Comparison of ENCODE assay signal across 8 cellular contexts in genomic region chr10:100185364-100186252, GRCh38. TPM values are rescaled to one million over a fixed set of nuclear protein-coding genes. Genes with fewer than 3 reads are reported as not detected.
DNase-seq lines count a peak whose midpoint lies in the region; ATAC-seq and TF ChIP-seq lines count a peak whose summit lies in the region.

Gene ERLIN1 (minus strand): TSS chr10:100186029. CDS start chr10:100185626, 403 bp downstream.

- peak within 1 kb of the TSS; percentile 85 for H2AFZ ChIP-seq in OCI-LY7 (ENCODE audit: low read length)

- H3K36me3 Mint-ChIP-seq in Calu3 (ENCODE audit: insufficient read depth, unreplicated experiment) = peaks cover 27% of the 10 kb centered on the region

- DNase-seq in Calu3 = peak; percentile 90
- DNase-seq in HuH-7 (ENCODE audit: low spot score) = peak; percentile 80
- peak; percentile 93 for DNase-seq in OCI-LY7 (ENCODE audit: low spot score)
- DNase-seq in activated T-cell treated with anti-CD3 and anti-CD28 coated beads for 1 hour (ENCODE audit: low read depth) = peak; percentile 88
- DNase-seq in epidermal melanocyte (ENCODE audit: insufficient read length, low spot score) = peak; percentile 84
- peak; percentile 89 to 96 for DNase-seq in stimulated activated CD8-positive, alpha-beta memory T cell treated with anti-CD3 and anti-CD28 coated beads, Interleukin-2, amount 100 ng/mL, for 48 hours (ENCODE audit: low read depth in 2 of 2)

- peaks cover 6% of the 10 kb centered on the region; the same call in 1 of the 2 replicates for H4K20me1 ChIP-seq in OCI-LY7 (ENCODE audit: insufficient read depth, low read length)

- peaks cover 18% of the 10 kb centered on the region for H3K4me1 Mint-ChIP-seq in Calu3 (ENCODE audit: low read depth, unreplicated experiment)

- peaks cover 82% of the 10 kb centered on the region for H3K79me2 ChIP-seq in OCI-LY7 (ENCODE audit: insufficient read depth, low read depth, low read length)

- intact Hi-C loops in Calu3 (cut with micrococcal nuclease; ENCODE audit: unreplicated experiment) = no loop called here
- intact Hi-C loops in OCI-LY7 (cut with micrococcal nuclease; ENCODE audit: unreplicated experiment) = loop anchor here (1.0 to 10.0 kb wide), 4 partner anchors 44 to 189 kb away; partner anchors contain the start of genes CHUK, DNMBP and SCD

- no peaks in the 10 kb centered on the region for H3K9me3 Mint-ChIP-seq in Calu3 (ENCODE audit: low read depth, unreplicated experiment)

- H3K4me3 Mint-ChIP-seq in Calu3 (ENCODE audit: low read depth, unreplicated experiment) = peak within 1 kb of the TSS; percentile 78

- H3K9me3 ChIP-seq in OCI-LY7 (ENCODE audit: low read length) (no peaks in the 10 kb centered on the region), mononuclear cell (ENCODE audit: low read depth, low read length) (no peaks in the 10 kb centered on the region)

- H3K4me1 ChIP-seq in OCI-LY7 (ENCODE audit: insufficient read depth, low read length, poor library complexity, severe bottlenecking) = peaks cover 36% of the 10 kb centered on the region
- peaks cover 52% of the 10 kb centered on the region for H3K4me1 ChIP-seq in mononuclear cell (ENCODE audit: insufficient read depth, low read length)

- H3K27me3 ChIP-seq in mononuclear cell (ENCODE audit: insufficient read depth, low read length) = no peaks in the 10 kb centered on the region

- peaks cover 62% of the 10 kb centered on the region for H3K36me3 ChIP-seq in OCI-LY7 (ENCODE audit: insufficient read depth, low read length)

- POLR2A ChIA-PET in OCI-LY7 (lab: Charles Lee) = interaction anchor here (0.6 to 1.4 kb wide), 4 partner anchors 7 to 1633 kb away, joined by 3 to 6 read pairs (median 4); no protein-coding TSS in a partner anchor

- H3K27ac Mint-ChIP-seq in Calu3 (ENCODE audit: unreplicated experiment) = peak within 1 kb of the TSS; percentile 43

- H3K4me2 ChIP-seq in OCI-LY7 (ENCODE audit: low read length) = peak within 1 kb of the TSS; percentile 92

- CTCF ChIA-PET in Calu3 (lab: Charles Lee) = no interaction called here
- CTCF ChIA-PET in OCI-LY7 (lab: Charles Lee; ENCODE audit: unreplicated experiment) = no interaction called here

- H3K9me2 ChIP-seq in OCI-LY7 (ENCODE audit: insufficient read depth, low read length) = no peaks in the 10 kb centered on the region

- TF ChIP-seq CTCF in Calu3 (IDR thresholded peaks at IDR 0.05; ENCODE audit: unreplicated experiment) (no peak), OCI-LY7 (conservative IDR thresholded peaks at IDR 0.05; ENCODE audit: low read length) (peak; percentile 57)

- H3K27ac ChIP-seq in OCI-LY7 (ENCODE audit: low read depth, low read length, poor library complexity, severe bottlenecking) = peak within 1 kb of the TSS; percentile 85

- BruUV-seq in Calu3 (replicated peaks; lab: Mats Ljungman, UMichigan) = TSS peak; percentile 51
- BruUV-seq in OCI-LY7 (replicated peaks; lab: Mats Ljungman, UMichigan) = no TSS peak

- ATAC-seq in GM21447 (IDR thresholded peaks at IDR 0.05; ENCODE audit: unreplicated experiment) = peak; percentile 77

- H3K27me3 Mint-ChIP-seq in Calu3 (ENCODE audit: unreplicated experiment) = no peaks in the 10 kb centered on the region

- H3K4me3 ChIP-seq in OCI-LY7 (ENCODE audit: low read depth, low read length, poor library complexity, severe bottlenecking) = peak within 1 kb of the TSS; percentile 90
- peak within 1 kb of the TSS; percentile 79 for H3K4me3 ChIP-seq in mononuclear cell (ENCODE audit: low read length)

RNA-seq across cellular contexts. Expression of gene ERLIN1, which starts in this region (rescaled TPM):
- total RNA-seq in Calu3 (2022) = 32.2 and 33.7 TPM in 2 replicates
- 24.7 and 26.7 TPM in 2 replicates for total RNA-seq in OCI-LY7 (2014; rRNA removed; shearing (Covaris generic))
- 24.1 and 25.6 TPM in 2 replicates for total RNA-seq in OCI-LY7 (2022)
- 2.7 TPM for total RNA-seq in mononuclear cell

Comparison
In these comparisons a context has a peak if more than half of its experiments do, and no peak if none do; other contexts are left out.
1. Peak in every context shown above with its lines: DNase-seq, ATAC-seq, H3K4me3 ChIP-seq and H3K27ac ChIP-seq.